Comparison of ENCODE assay signal across 8 cellular contexts in genomic region chr7:155204744-155205367, GRCh38.
DNase-seq lines count a peak whose midpoint lies in the region; ATAC-seq and TF ChIP-seq lines count a peak whose summit lies in the region.

No MANE protein-coding gene starts in this region.

- intact Hi-C loops in PC-9 (cut with micrococcal nuclease; ENCODE audit: unreplicated experiment) (loop anchor here (1.0 to 5.0 kb wide), 3 partner anchors 25 to 203 kb away; partner anchors contain the start of gene PAXIP1), esophagus squamous epithelium (cut with DNase I) (no loop called here), prostate gland (cut with DNase I) (loop anchor here (10.0 kb wide), 2 partner anchors 90 to 280 kb away; partner anchors contain the start of gene INSIG1), sciatic nerve (cut with DNase I) (no loop called here)

- POLR2A ChIA-PET in PC-9 (lab: Charles Lee; ENCODE audit: unreplicated experiment), result interaction anchor here (0.6 to 1.3 kb wide), 5 partner anchors 9 to 93 kb away, joined by 3 to 14 read pairs (median 5); partner anchors contain the start of gene INSIG1

- ATAC-seq in sciatic nerve (no peak), GM19328 (IDR thresholded peaks at IDR 0.05; ENCODE audit: unreplicated experiment) (no peak), GM19395 (IDR thresholded peaks at IDR 0.05; ENCODE audit: unreplicated experiment) (no peak)

- peak overlapping the region; percentile 90 for H3K27ac ChIP-seq in PC-9
- peak overlapping the region in 3 of 4 donors; percentile 69 to 90 (median 87) for H3K27ac ChIP-seq in esophagus squamous epithelium
- H3K27ac ChIP-seq in prostate gland, result peak overlapping the region in 1 of 2 donors; percentile 66

- H3K4me3 ChIP-seq in GM12865 (ENCODE audit: low read depth, low read length), result peak overlapping the region; percentile 76
- peak overlapping the region; percentile 53; the same call in 1 of the 2 replicates for H3K4me3 ChIP-seq in PC-9
- H3K4me3 ChIP-seq in esophagus squamous epithelium, result peak overlapping the region in 3 of 4 donors; percentile 26 to 57 (median 38)
- H3K4me3 ChIP-seq in prostate gland, result peak overlapping the region; percentile 19

- DNase-seq in GM12865 (ENCODE audit: low read depth) (no peak), PC-9 (no peak), esophagus squamous epithelium (lab: John Stamatoyannopoulos, UW) (no peak), prostate gland (ENCODE audit: low spot score) (no peak), sciatic nerve (ENCODE audit: low spot score) (no peak), GF-D8 (lab: John Stamatoyannopoulos, UW) (no peak)

- no peak for TF ChIP-seq CTCF in GM12865 (IDR thresholded peaks at IDR 0.05; ENCODE audit: insufficient read depth, low read depth, low read length, missing control alignments)
- TF ChIP-seq CTCF in PC-9 (conservative IDR thresholded peaks at IDR 0.05), result no peak
- TF ChIP-seq CTCF in esophagus squamous epithelium (IDR thresholded peaks at IDR 0.05), result no peak
- no peak for TF ChIP-seq CTCF in prostate gland (IDR thresholded peaks at IDR 0.05)

- peaks cover 36% of the 10 kb centered on the region for H3K4me1 ChIP-seq in PC-9 (replicated peaks; ENCODE audit: insufficient read depth)
- H3K4me1 ChIP-seq in esophagus squamous epithelium, result peaks cover 0 to 3% (median 0%) of the 10 kb centered on the region in 3 donors
- H3K4me1 ChIP-seq in prostate gland (replicated peaks), result no peaks in the 10 kb centered on the region

- CTCF ChIA-PET in PC-9 (lab: Charles Lee), result interaction anchor here (0.6 kb wide), 1 partner anchor 10 kb away, joined by 3 read pairs; no protein-coding TSS in a partner anchor

- no peaks in the 10 kb centered on the region for H4K20me1 ChIP-seq in PC-9 (ENCODE audit: insufficient read depth)

- H3K36me3 ChIP-seq in PC-9 (ENCODE audit: low read depth) (no peaks in the 10 kb centered on the region), esophagus squamous epithelium (no peaks in the 10 kb centered on the region), prostate gland (no peaks in the 10 kb centered on the region)

- peaks cover 23% of the 10 kb centered on the region for H3F3A ChIP-seq in PC-9 (ENCODE audit: insufficient read depth, low read depth)

- WGBS in esophagus squamous epithelium, 2 donors, result 58 to 60% methylated on average over 14 of the region's 14 CpGs
- 48% methylated on average over 14 of the region's 14 CpGs for WGBS in prostate gland

- H2AFZ ChIP-seq in PC-9, result peak overlapping the region; percentile 76

- no peaks in the 10 kb centered on the region for H3K79me2 ChIP-seq in PC-9 (ENCODE audit: low read depth)

- TF ChIP-seq POLR2A in esophagus squamous epithelium (IDR thresholded peaks at IDR 0.05), result no peak
- no peak for TF ChIP-seq POLR2A in prostate gland (IDR thresholded peaks at IDR 0.05)

- no peaks in the 10 kb centered on the region for H3K9me3 ChIP-seq in PC-9 (ENCODE audit: insufficient read depth, low read depth)
- no peaks in the 10 kb centered on the region for H3K9me3 ChIP-seq in esophagus squamous epithelium
- H3K9me3 ChIP-seq in prostate gland, result no peaks in the 10 kb centered on the region

- H3K27me3 ChIP-seq in PC-9 (ENCODE audit: insufficient read depth, low read depth) (no peaks in the 10 kb centered on the region), esophagus squamous epithelium (peaks cover 0 to 45% (median 0%) of the 10 kb centered on the region in 4 donors), prostate gland (replicated peaks; ENCODE audit: insufficient read depth) (no peaks in the 10 kb centered on the region)

- no TSS peak for BruUV-seq in PC-9 (replicated peaks; lab: Mats Ljungman, UMichigan)

- H3K4me2 ChIP-seq in PC-9, result peak overlapping the region; percentile 81

- H3K9me2 ChIP-seq in PC-9 (ENCODE audit: insufficient read depth), result no peaks in the 10 kb centered on the region

Comparison
In these comparisons a context has a peak if more than half of its experiments do, and no peak if none do; other contexts are left out.
1. H3K4me3 ChIP-seq: peak in every context shown above with its lines; median percentile 76 in GM12865; 53 in PC-9; 38 in esophagus squamous epithelium; 19 in prostate gland.
2. intact Hi-C loops: an anchor here in PC-9 (1.0 to 5.0 kb wide) and prostate gland (10.0 kb wide); none called in esophagus squamous epithelium and sciatic nerve.